8 cellular contexts compared by ENCODE assay signal in genomic region chr2:88880441-88880953, GRCh38.
DNase-seq lines count a peak whose midpoint lies in the region; ATAC-seq and TF ChIP-seq lines count a peak whose summit lies in the region.

No MANE protein-coding gene starts in this region.

- DNase-seq in AG09319 (ENCODE audit: extremely low read depth, low read depth), result peak; percentile 11
- DNase-seq in RWPE1 (ENCODE audit: low spot score), result peak; percentile 57
- DNase-seq in coronary artery (ENCODE audit: low spot score), result no peak
- no peak for DNase-seq in lung (ENCODE audit: low spot score)
- DNase-seq in tibial artery, result peak in 1 of 2 donors; percentile 36
- DNase-seq in ecto neural progenitor cell (ENCODE audit: low spot score), result no peak

- H3K27ac ChIP-seq in RWPE1, result no peak overlapping the region
- no peak overlapping the region for H3K27ac ChIP-seq in coronary artery
- H3K27ac ChIP-seq in lung (ENCODE audit: low read depth in 1 of 2, low read length in 1 of 2), result no peak overlapping the region
- H3K27ac ChIP-seq in tibial artery, result no peak overlapping the region

- CTCF ChIA-PET in RWPE1 (lab: Yijun Ruan, JAX), result interaction anchor here (0.5 to 1.7 kb wide), 17 partner anchors 8 to 450 kb away, joined by 3 to 9 read pairs (median 4); no protein-coding TSS in a partner anchor

- 7 to 9% methylated on average over 11 of the region's 11 CpGs for WGBS in lung, 2 donors

- H3K9me3 ChIP-seq in lung (ENCODE audit: control insufficient read depth in 2 of 2, insufficient read depth in 1 of 2, low read length in 1 of 2) (peaks cover 0 to 1% of the 10 kb centered on the region in 2 donors), tibial artery (no peaks in the 10 kb centered on the region)

- TF ChIP-seq CTCF in AG09319 (IDR thresholded peaks at IDR 0.05; ENCODE audit: low read depth, low read length) (peak; percentile 79), GM12874 (IDR thresholded peaks at IDR 0.05; ENCODE audit: insufficient read depth, low read depth, low read length) (peak; percentile 45; the same call in 1 of the 2 replicates), LNCAP (IDR thresholded peaks at IDR 0.05) (peak; percentile 68), RWPE1 (conservative IDR thresholded peaks at IDR 0.05; ENCODE audit: low read depth) (peak; percentile 79), coronary artery (IDR thresholded peaks at IDR 0.05) (peak; percentile 71), lung (IDR thresholded peaks at IDR 0.05; ENCODE audit: control extremely low read depth, extremely low read depth) (peak; percentile 51), tibial artery (IDR thresholded peaks at IDR 0.05) (peak; percentile 65 to 69)

- intact Hi-C loops in tibial artery (cut with DNase I; ENCODE audit: low total_unique reads), result no loop called here

- H3K4me3 ChIP-seq in coronary artery, result peak overlapping the region; percentile 31
- no peak overlapping the region for H3K4me3 ChIP-seq in lung
- H3K4me3 ChIP-seq in tibial artery, result no peak overlapping the region

- H3K36me3 ChIP-seq in lung (ENCODE audit: control insufficient read depth in 2 of 2, insufficient read depth in 2 of 2, low read length in 2 of 2), result no peaks in the 10 kb centered on the region
- no peaks in the 10 kb centered on the region for H3K36me3 ChIP-seq in tibial artery

- H3K27me3 ChIP-seq in lung (ENCODE audit: control insufficient read depth, insufficient read depth), result no peaks in the 10 kb centered on the region
- H3K27me3 ChIP-seq in tibial artery, result peaks cover 0 to 3% of the 10 kb centered on the region in 2 donors

- POLR2A ChIA-PET in RWPE1 (lab: Yijun Ruan, JAX; ENCODE audit: low non-redundant PET), result no interaction called here

- no peak for ATAC-seq in lung (ENCODE audit: insufficient read depth, low FRiP score)

- no peaks in the 10 kb centered on the region for H3K4me1 ChIP-seq in lung (ENCODE audit: control insufficient read depth in 2 of 2, insufficient read depth in 2 of 2, low read length in 2 of 2)
- H3K4me1 ChIP-seq in tibial artery, result no peaks in the 10 kb centered on the region

Comparison
In these comparisons a context has a peak if more than half of its experiments do, and no peak if none do; other contexts are left out.
1. DNase-seq: peak in AG09319 (single experiment) and RWPE1 (single experiment); none in coronary artery (single experiment), lung (single experiment) and ecto neural progenitor cell (single experiment).
2. Peak in every context shown above with its lines, with median percentiles within 50 percentile points of each other: CTCF ChIP-seq.